In genomic region chr19:4456843-4457653, GRCh38 we compare ENCODE assay signal across 8 cellular contexts. TPM values are rescaled to one million over a fixed set of nuclear protein-coding genes. Genes with fewer than 3 reads are reported as not detected.
DNase-seq lines count a peak whose midpoint lies in the region; ATAC-seq and TF ChIP-seq lines count a peak whose summit lies in the region.

No MANE protein-coding gene starts in this region.

- peak overlapping the region; percentile 65 for H3K9ac ChIP-seq in iPS-15b (ENCODE audit: low read depth, low read length)

- peak overlapping the region; percentile 92 to 97 (median 94) for H3K4me3 Mint-ChIP-seq in brain

- H3K36me3 Mint-ChIP-seq in brain, result peaks cover 9% of the 10 kb centered on the region

- H3K27me3 ChIP-seq in SJSA1 (replicated peaks) (no peaks in the 10 kb centered on the region), iPS-15b (ENCODE audit: control insufficient read depth, insufficient read depth, low read length) (no peaks in the 10 kb centered on the region)

- no peak for TF ChIP-seq CTCF in brain (conservative IDR thresholded peaks at IDR 0.05)

- no peaks in the 10 kb centered on the region for H3K9me3 ChIP-seq in SJSA1 (replicated peaks)
- H3K9me3 ChIP-seq in iPS-15b (ENCODE audit: control insufficient read depth, insufficient read depth, low read length), result no peaks in the 10 kb centered on the region

- DNase-seq in NCI-H1436 (lab: John Stamatoyannopoulos, UW), result peak; percentile 51
- no peak for DNase-seq in NCI-H1436 treated with DMSO at 0.1 percent for 48 hours (lab: John Stamatoyannopoulos, UW)
- no peak for DNase-seq in SJSA1 (ENCODE audit: low read depth in 1 of 2, low spot score in 2 of 2)
- DNase-seq in OCI-M2 (lab: John Stamatoyannopoulos, UW; ENCODE audit: unreplicated experiment), result no peak

- H3K27ac ChIP-seq in SJSA1, result peak overlapping the region; percentile 49
- peak overlapping the region; percentile 80 to 97 (median 93) for H3K27ac ChIP-seq in skin epidermis

- ATAC-seq in HG03175 (IDR thresholded peaks at IDR 0.05; ENCODE audit: unreplicated experiment), result peak; percentile 6

- H3K27me3 Mint-ChIP-seq in brain, result peaks cover 4% of the 10 kb centered on the region

- peak overlapping the region; percentile 49 for H3K4me3 ChIP-seq in SJSA1
- H3K4me3 ChIP-seq in iPS-15b (ENCODE audit: low read depth, low read length), result peak overlapping the region; percentile 88
- H3K4me3 ChIP-seq in skin epidermis, result peak overlapping the region; percentile 65 to 82 (median 77)

- H3K9me3 Mint-ChIP-seq in brain, result peaks cover 0 to 3% (median 0%) of the 10 kb centered on the region in 5 experiments

- H3K4me1 ChIP-seq in SJSA1 (replicated peaks) (peaks cover 23% of the 10 kb centered on the region), iPS-15b (ENCODE audit: control insufficient read depth, insufficient read depth, low read length) (peaks cover 3% of the 10 kb centered on the region)

- H3K4me1 Mint-ChIP-seq in brain, result peaks cover 28% of the 10 kb centered on the region

- peaks cover 25% of the 10 kb centered on the region for H3K36me3 ChIP-seq in SJSA1
- peaks cover 4% of the 10 kb centered on the region for H3K36me3 ChIP-seq in iPS-15b (ENCODE audit: control insufficient read depth, insufficient read depth, low read length)

- H3K27ac Mint-ChIP-seq in brain, result peak overlapping the region; percentile 98 to 99 (median 99)

RNA-seq across cellular contexts. Expression of gene UBXN6, which starts 0.5 kb away (rescaled TPM):
- 39.3 and 66.8 TPM in 2 replicates for total RNA-seq in SJSA1 (2014; rRNA removed; shearing (Covaris generic))
- polyA plus RNA-seq in brain (ENCODE audit: insufficient read depth, low read depth, low replicate concordance), result 266 TPM

RNA-seq across cellular contexts. Expression of gene HDGFL2, which starts 15.0 kb away (rescaled TPM):
- 58.7 and 71.4 TPM in 2 replicates for total RNA-seq in SJSA1 (2014; rRNA removed; shearing (Covaris generic))
- polyA plus RNA-seq in brain (ENCODE audit: insufficient read depth, low read depth, low replicate concordance), result 150 TPM

RNA-seq across cellular contexts. Expression of gene CHAF1A, which starts 54.6 kb away (rescaled TPM):
- 36.4 and 70.3 TPM in 2 replicates for total RNA-seq in SJSA1 (2014; rRNA removed; shearing (Covaris generic))
- 36.3 TPM for polyA plus RNA-seq in brain (ENCODE audit: insufficient read depth, low read depth, low replicate concordance)

RNA-seq across cellular contexts. Expression of gene SH3GL1, which starts 56.7 kb away (rescaled TPM):
- 60.5 and 79.7 TPM in 2 replicates for total RNA-seq in SJSA1 (2014; rRNA removed; shearing (Covaris generic))
- 129 TPM for polyA plus RNA-seq in brain (ENCODE audit: insufficient read depth, low read depth, low replicate concordance)
